In genomic region chr1:71068325-71069240, GRCh38 we compare ENCODE assay signal across 10 cellular contexts. TPM values are rescaled to one million over a fixed set of nuclear protein-coding genes. Genes with fewer than 3 reads are reported as not detected.
DNase-seq lines count a peak whose midpoint lies in the region; ATAC-seq and FAIRE-seq lines count a peak whose summit lies in the region.
"Had no signal": no experiment of that assay in that cellular context is flagged by ENCODE, and none has a peak within 500 bp of the region (broad histone marks: within the 10 kb centered on the region; RNA-seq: fewer than 3 reads in every experiment).

No MANE protein-coding gene starts in this region.

- no peak for ATAC-seq in activated T-cell treated with anti-CD3 and anti-CD28 coated beads, Interleukin-2, amount 50 U/mL, for 4 hours
- peak; percentile 94 for ATAC-seq in HG02610 (IDR thresholded peaks at IDR 0.05; ENCODE audit: unreplicated experiment)
- ATAC-seq in HG03520 (IDR thresholded peaks at IDR 0.05; ENCODE audit: unreplicated experiment): peak; percentile 73
- no peak for ATAC-seq in naive thymus-derived CD8-positive, alpha-beta T cell

- peaks cover 22% of the 10 kb centered on the region for H3K4me1 Mint-ChIP-seq in activated T-cell treated with anti-CD3 and anti-CD28 coated beads, Interleukin-2, amount 50 U/mL, for 24 hours (ENCODE audit: low read depth)
- peaks cover 10% of the 10 kb centered on the region for H3K4me1 Mint-ChIP-seq in activated T-cell treated with anti-CD3 and anti-CD28 coated beads, Interleukin-2, amount 50 U/mL, for 4 hours (ENCODE audit: low read depth)
- peaks cover 6 to 14% (median 10%) of the 10 kb centered on the region in 4 donors for H3K4me1 Mint-ChIP-seq in naive thymus-derived CD8-positive, alpha-beta T cell

- H3K36me3 Mint-ChIP-seq in activated T-cell treated with anti-CD3 and anti-CD28 coated beads, Interleukin-2, amount 50 U/mL, for 24 hours (ENCODE audit: low read depth): peaks cover 85% of the 10 kb centered on the region
- H3K36me3 Mint-ChIP-seq in activated T-cell treated with anti-CD3 and anti-CD28 coated beads, Interleukin-2, amount 50 U/mL, for 4 hours (ENCODE audit: insufficient read depth): peaks cover 48% of the 10 kb centered on the region
- peaks cover 0 to 82% (median 31%) of the 10 kb centered on the region in 3 donors for H3K36me3 Mint-ChIP-seq in naive thymus-derived CD8-positive, alpha-beta T cell

- DNase-seq in activated T-cell treated with anti-CD3 and anti-CD28 coated beads, Interleukin-2, amount 50 U/mL, for 24 hours: no peak
- no peak for DNase-seq in activated T-cell treated with anti-CD3 and anti-CD28 coated beads, Interleukin-2, amount 50 U/mL, for 4 hours
- DNase-seq in naive thymus-derived CD8-positive, alpha-beta T cell: no peak
- DNase-seq in RCC 7860 (ENCODE audit: low spot score) (no peak), NCI-H524 treated with DMSO at 0.1 percent for 48 hours (lab: John Stamatoyannopoulos, UW) (no peak), NCI-H2029 treated with DMSO at 0.1 percent for 48 hours (lab: John Stamatoyannopoulos, UW) (no peak)
- DNase-seq: activated effector memory CD4-positive, alpha-beta T cell treated with Interleukin-2 at 50 U/mL for 16 hours had no signal

- POLR2A ChIA-PET in naive thymus-derived CD8-positive, alpha-beta T cell (lab: Charles Lee): no interaction called here

- no peaks in the 10 kb centered on the region for H3K27me3 Mint-ChIP-seq in activated T-cell treated with anti-CD3 and anti-CD28 coated beads, Interleukin-2, amount 50 U/mL, for 24 hours
- H3K27me3 Mint-ChIP-seq in activated T-cell treated with anti-CD3 and anti-CD28 coated beads, Interleukin-2, amount 50 U/mL, for 4 hours (ENCODE audit: low read depth): no peaks in the 10 kb centered on the region
- no peaks in the 10 kb centered on the region for H3K27me3 Mint-ChIP-seq in naive thymus-derived CD8-positive, alpha-beta T cell

- FAIRE-seq in RCC 7860 (lab: Jason Lieb, UNC): no peak

- no peaks in the 10 kb centered on the region for H3K9me3 Mint-ChIP-seq in activated T-cell treated with anti-CD3 and anti-CD28 coated beads, Interleukin-2, amount 50 U/mL, for 24 hours
- no peaks in the 10 kb centered on the region for H3K9me3 Mint-ChIP-seq in activated T-cell treated with anti-CD3 and anti-CD28 coated beads, Interleukin-2, amount 50 U/mL, for 4 hours
- H3K9me3 Mint-ChIP-seq in naive thymus-derived CD8-positive, alpha-beta T cell: no peaks in the 10 kb centered on the region

- no peak overlapping the region for H3K4me3 Mint-ChIP-seq in activated T-cell treated with anti-CD3 and anti-CD28 coated beads, Interleukin-2, amount 50 U/mL, for 24 hours
- H3K4me3 Mint-ChIP-seq in activated T-cell treated with anti-CD3 and anti-CD28 coated beads, Interleukin-2, amount 50 U/mL, for 4 hours: no peak overlapping the region
- H3K4me3 Mint-ChIP-seq in naive thymus-derived CD8-positive, alpha-beta T cell: no peak overlapping the region

- peak overlapping the region; percentile 67 for H3K27ac Mint-ChIP-seq in activated T-cell treated with anti-CD3 and anti-CD28 coated beads, Interleukin-2, amount 50 U/mL, for 24 hours
- peak overlapping the region in 6 of 10 donors; percentile 32 to 80 (median 39) for H3K27ac Mint-ChIP-seq in naive thymus-derived CD8-positive, alpha-beta T cell

RNA-seq across cellular contexts. Expression of gene ZRANB2, which starts 12.3 kb away (rescaled TPM):
- 100 to 1,000 TPM in 1 of 3 donors, 10 to 100 TPM in 2; 95.0 to 106 (median 98.8) TPM for total RNA-seq in activated T-cell treated with anti-CD3 and anti-CD28 coated beads, Interleukin-2, amount 50 U/mL, for 4 hours
- total RNA-seq in naive thymus-derived CD8-positive, alpha-beta T cell: 100 to 1,000 TPM; 171 to 175 TPM
- 10 to 100 TPM; 40.9 to 67.7 (median 63.3) TPM for polyA plus RNA-seq in naive thymus-derived CD8-positive, alpha-beta T cell

RNA-seq across cellular contexts. Expression of gene PTGER3, which starts 21.0 kb away (rescaled TPM):
- under 1 TPM; 0.10 to 0.14 (median 0.11) TPM for total RNA-seq in activated T-cell treated with anti-CD3 and anti-CD28 coated beads, Interleukin-2, amount 50 U/mL, for 4 hours
- under 1 TPM; 0.11 to 0.26 TPM for total RNA-seq in naive thymus-derived CD8-positive, alpha-beta T cell
- not detected for polyA plus RNA-seq in naive thymus-derived CD8-positive, alpha-beta T cell
- polyA plus RNA-seq: AG04450 had no signal

Comparison
In these comparisons a context has a peak if more than half of its experiments do, and no peak if none do; other contexts are left out.
1. ATAC-seq: peak in HG02610 (single experiment) and HG03520 (single experiment); none in activated T-cell treated with anti-CD3 and anti-CD28 coated beads, Interleukin-2, amount 50 U/mL, for 4 hours (0 of 2) and naive thymus-derived CD8-positive, alpha-beta T cell (0 of 2).